In genomic region chr16:51989637-51990230, GRCh38 we compare ENCODE assay signal across 15 cellular contexts.
DNase-seq lines count a peak whose midpoint lies in the region; ATAC-seq and TF ChIP-seq lines count a peak whose summit lies in the region.
"Had no signal": no experiment of that assay in that cellular context is flagged by ENCODE, and none has a peak within 500 bp of the region (broad histone marks: within the 10 kb centered on the region; RNA-seq: fewer than 3 reads in every experiment).

No MANE protein-coding gene starts in this region.

- CTCF ChIA-PET in RWPE1 (lab: Yijun Ruan, JAX): no interaction called here
- CTCF ChIA-PET in activated CD8-positive, alpha-beta memory T cell treated with anti-CD3 and anti-CD28 coated beads, Interleukin-2, amount 10 ng/mL, durations not matched to agents 7 days and 5 days (lab: Charles Lee): interaction anchor here (0.6 kb wide), 1 partner anchor 289 kb away, joined by 3 read pairs; no protein-coding TSS in a partner anchor

- POLR2A ChIA-PET in RWPE1 (lab: Yijun Ruan, JAX; ENCODE audit: low non-redundant PET): no interaction called here

- H3K4me1 Mint-ChIP-seq in GM23338 (no peaks in the 10 kb centered on the region), immature natural killer cell (no peaks in the 10 kb centered on the region)
- no peaks in the 10 kb centered on the region for H3K4me1 Mint-ChIP-seq in activated CD8-positive, alpha-beta memory T cell treated with anti-CD3 and anti-CD28 coated beads, Interleukin-2, amount 10 ng/mL, durations not matched to agents 7 days and 5 days
- H3K4me1 Mint-ChIP-seq: CD14-positive monocyte, H9 had no signal

- ATAC-seq in GM23338: no peak
- peak; percentile 75 for ATAC-seq in foreskin keratinocyte
- no peak for ATAC-seq in activated CD8-positive, alpha-beta memory T cell treated with anti-CD3 and anti-CD28 coated beads, Interleukin-2, amount 10 ng/mL, durations not matched to agents 7 days and 5 days
- ATAC-seq: A549; CD8-positive, alpha-beta T cell had no signal

- no peaks in the 10 kb centered on the region for H3K27me3 ChIP-seq in GM23338 (ENCODE audit: insufficient read depth)
- H3K27me3 ChIP-seq in foreskin keratinocyte: peaks cover 5% of the 10 kb centered on the region
- H3K27me3 ChIP-seq in prostate gland (replicated peaks; ENCODE audit: insufficient read depth): no peaks in the 10 kb centered on the region

- no peak for TF ChIP-seq POLR2A in prostate gland (IDR thresholded peaks at IDR 0.05)

- no peak overlapping the region for H3K27ac ChIP-seq in GM23338 (ENCODE audit: low read depth)
- H3K27ac ChIP-seq in RWPE1: no peak overlapping the region
- no peak overlapping the region for H3K27ac ChIP-seq in foreskin keratinocyte
- no peak overlapping the region for H3K27ac ChIP-seq in prostate gland
- H3K27ac ChIP-seq: A549 had no signal

- no peaks in the 10 kb centered on the region for H3K9me3 ChIP-seq in prostate gland
- H3K9me3 ChIP-seq: A549 had no signal

- H3K36me3 ChIP-seq in GM23338 (ENCODE audit: insufficient read depth) (no peaks in the 10 kb centered on the region), prostate gland (no peaks in the 10 kb centered on the region)

- no peaks in the 10 kb centered on the region for H3K79me2 ChIP-seq in GM23338 (replicated peaks; ENCODE audit: insufficient read depth)

- H3K4me1 ChIP-seq in GM23338 (ENCODE audit: insufficient read depth): no peaks in the 10 kb centered on the region
- peaks cover 7% of the 10 kb centered on the region for H3K4me1 ChIP-seq in foreskin keratinocyte
- no peaks in the 10 kb centered on the region for H3K4me1 ChIP-seq in prostate gland (replicated peaks)
- H3K4me1 ChIP-seq: A549 had no signal

- H3F3A ChIP-seq in GM23338 (replicated peaks; ENCODE audit: low read depth): no peaks in the 10 kb centered on the region

- H3K9me3 Mint-ChIP-seq in GM23338: no peaks in the 10 kb centered on the region; the same call in 2 of the 3 replicates
- H3K9me3 Mint-ChIP-seq in immature natural killer cell: peaks cover 0 to 13% (median 5%) of the 10 kb centered on the region in 6 donors
- peaks cover 7% of the 10 kb centered on the region for H3K9me3 Mint-ChIP-seq in activated CD8-positive, alpha-beta memory T cell treated with anti-CD3 and anti-CD28 coated beads, Interleukin-2, amount 10 ng/mL, durations not matched to agents 7 days and 5 days (ENCODE audit: low read depth)
- H3K9me3 Mint-ChIP-seq: CD14-positive monocyte had no signal

- H3K27me3 Mint-ChIP-seq in GM23338 (ENCODE audit: insufficient read depth, low read depth, poor library complexity) (no peaks in the 10 kb centered on the region), immature natural killer cell (ENCODE audit: low read depth in 3 of 3) (peaks cover 0 to 2% (median 2%) of the 10 kb centered on the region in 3 donors)
- H3K27me3 Mint-ChIP-seq in activated CD8-positive, alpha-beta memory T cell treated with anti-CD3 and anti-CD28 coated beads, Interleukin-2, amount 10 ng/mL, durations not matched to agents 7 days and 5 days: no peaks in the 10 kb centered on the region

- H3K27ac Mint-ChIP-seq in GM23338 (no peak overlapping the region), immature natural killer cell (no peak overlapping the region)
- H3K27ac Mint-ChIP-seq in activated CD8-positive, alpha-beta memory T cell treated with anti-CD3 and anti-CD28 coated beads, Interleukin-2, amount 10 ng/mL, durations not matched to agents 7 days and 5 days: no peak overlapping the region
- H3K27ac Mint-ChIP-seq: CD14-positive monocyte; CD8-positive, alpha-beta T cell; H9 had no signal

- H3K36me3 Mint-ChIP-seq in GM23338 (ENCODE audit: low read depth): no peaks in the 10 kb centered on the region
- no peaks in the 10 kb centered on the region for H3K36me3 Mint-ChIP-seq in immature natural killer cell
- no peaks in the 10 kb centered on the region for H3K36me3 Mint-ChIP-seq in activated CD8-positive, alpha-beta memory T cell treated with anti-CD3 and anti-CD28 coated beads, Interleukin-2, amount 10 ng/mL, durations not matched to agents 7 days and 5 days
- H3K36me3 Mint-ChIP-seq: CD14-positive monocyte; CD8-positive, alpha-beta T cell had no signal

- H3K4me3 ChIP-seq in GM23338 (no peak overlapping the region), prostate gland (no peak overlapping the region)
- H3K4me3 ChIP-seq: A549 had no signal

- H3K4me3 Mint-ChIP-seq in GM23338: no peak overlapping the region
- no peak overlapping the region for H3K4me3 Mint-ChIP-seq in immature natural killer cell
- no peak overlapping the region for H3K4me3 Mint-ChIP-seq in activated CD8-positive, alpha-beta memory T cell treated with anti-CD3 and anti-CD28 coated beads, Interleukin-2, amount 10 ng/mL, durations not matched to agents 7 days and 5 days
- H3K4me3 Mint-ChIP-seq: CD14-positive monocyte; CD8-positive, alpha-beta T cell; H9 had no signal

- peak overlapping the region; percentile 56; the same call in 1 of the 2 replicates for H2AFZ ChIP-seq in GM23338

- TF ChIP-seq CTCF in GM23338 (conservative IDR thresholded peaks at IDR 0.05; ENCODE audit: low read depth in 2 of 2): no peak
- no peak for TF ChIP-seq CTCF in RWPE1 (conservative IDR thresholded peaks at IDR 0.05; ENCODE audit: low read depth)
- no peak for TF ChIP-seq CTCF in foreskin keratinocyte (conservative IDR thresholded peaks at IDR 0.05)
- TF ChIP-seq CTCF in prostate gland (IDR thresholded peaks at IDR 0.05): no peak

- H4K20me1 ChIP-seq in GM23338 (replicated peaks; ENCODE audit: insufficient read depth): no peaks in the 10 kb centered on the region

- in situ Hi-C loops in ACHN (cut with HindIII; ENCODE audit: low pct_ligation_motif_present, low pct_unique_long_range_greater_than_20kb, low sequenced_read_pairs): loop anchor here (25.0 kb wide), 1 partner anchor 177 kb away; no protein-coding TSS in a partner anchor

- 44% methylated on average over 5 of the region's 6 CpGs for WGBS in prostate gland

- DNase-seq in GM23338 (ENCODE audit: low spot score): no peak
- DNase-seq in RWPE1 (ENCODE audit: low spot score): peak; percentile 11
- peak; percentile 66 to 81 for DNase-seq in foreskin keratinocyte
- peak; percentile 23 for DNase-seq in prostate gland (ENCODE audit: low spot score)
- DNase-seq in ACHN: no peak
- no peak for DNase-seq in immature natural killer cell
- DNase-seq in activated CD8-positive, alpha-beta memory T cell treated with anti-CD3 and anti-CD28 coated beads, Interleukin-2, amount 10 ng/mL, durations not matched to agents 7 days and 5 days: no peak
- DNase-seq: CD8-positive, alpha-beta T cell; COR-L47; DMS53; GOT3; H9; IMR-90 had no signal

- H3K4me2 ChIP-seq in GM23338: no peak overlapping the region
- H3K4me2 ChIP-seq: A549 had no signal

- H3K9me2 ChIP-seq in GM23338 (ENCODE audit: insufficient read depth): peaks cover 11% of the 10 kb centered on the region; the same call in 1 of the 2 replicates

- intact Hi-C loops in prostate gland (cut with DNase I): no loop called here

TF ChIP-seq in GM23338, 12 proteins besides CTCF, POLR2A, EP300 and RAD21 (continues in another document):
- TF ChIP-seq POLR2AphosphoS5 (IDR thresholded peaks at IDR 0.05; ENCODE audit: low read depth): no peak

Comparison
In these comparisons a context has a peak if more than half of its experiments do, and no peak if none do; other contexts are left out.
1. DNase-seq: peak in RWPE1 (single experiment), foreskin keratinocyte (2 of 2) and prostate gland (single experiment); none in GM23338 (single experiment), ACHN (single experiment), immature natural killer cell (0 of 3) and activated CD8-positive, alpha-beta memory T cell treated with anti-CD3 and anti-CD28 coated beads, Interleukin-2, amount 10 ng/mL, durations not matched to agents 7 days and 5 days (single experiment).